10 cellular contexts compared by ENCODE assay signal in the genomic region with DNA sequence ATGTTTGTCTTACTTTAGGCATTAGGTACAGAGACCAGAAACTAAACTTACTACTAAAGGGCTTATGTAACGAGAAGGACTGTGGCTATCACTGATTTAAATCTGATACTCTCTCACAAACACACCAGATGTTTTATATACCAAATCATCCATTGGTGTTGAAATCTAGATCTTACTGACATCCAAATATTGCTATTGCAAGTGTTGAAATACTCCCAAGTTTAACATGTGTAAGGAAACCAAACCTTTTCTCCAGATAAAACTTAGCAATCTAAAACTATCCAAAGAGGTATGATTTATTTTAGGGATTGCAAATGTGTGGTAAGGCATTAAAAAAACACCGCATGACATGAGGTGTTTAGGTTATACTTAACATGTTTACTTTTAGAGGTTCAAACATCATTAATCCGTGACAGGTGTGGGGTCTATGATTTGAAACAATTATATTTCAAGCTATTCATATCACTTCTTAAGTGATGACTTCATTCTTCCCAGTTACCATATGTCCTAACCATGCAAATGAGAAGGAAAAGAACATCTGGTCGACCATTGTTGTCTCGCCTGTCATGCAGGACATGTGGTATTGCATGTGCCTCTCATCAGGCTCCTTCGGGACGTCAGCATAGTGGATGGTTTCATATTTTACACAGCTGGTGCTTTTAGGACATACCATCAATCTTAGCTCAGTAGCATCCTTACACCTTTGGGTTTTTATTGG.
DNase-seq lines count a peak whose midpoint lies in the region; ATAC-seq and TF ChIP-seq lines count a peak whose summit lies in the region.
"Had no signal": no experiment of that assay in that cellular context is flagged by ENCODE, and none has a peak within 500 bp of the region (broad histone marks: within the 10 kb centered on the region; RNA-seq: fewer than 3 reads in every experiment).

No MANE protein-coding gene starts in this region.

- peak; percentile 92 for DNase-seq in DMS 273 (lab: John Stamatoyannopoulos, UW; ENCODE audit: unreplicated experiment)
- DNase-seq in GM19240 (ENCODE audit: insufficient read length, low spot score), result peak; percentile 12
- peak in 2 of 3 donors; percentile 45 to 61 for DNase-seq in Peyer's patch
- no peak for DNase-seq in NCI-H2196 (lab: John Stamatoyannopoulos, UW; ENCODE audit: unreplicated experiment)
- DNase-seq in activated T-cell treated with anti-CD3 and anti-CD28 coated beads, Interleukin-2, amount 50 U/mL, for 72 hours, result no peak
- DNase-seq in activated naive CD8-positive, alpha-beta T cell treated with anti-CD3 and anti-CD28 coated beads for 36 hours, result no peak
- DNase-seq in prostate gland (ENCODE audit: low spot score), result no peak
- DNase-seq: uterus had no signal

- H3K9me3 ChIP-seq in Peyer's patch (no peaks in the 10 kb centered on the region), prostate gland (no peaks in the 10 kb centered on the region)
- H3K9me3 ChIP-seq: uterus had no signal

- intact Hi-C loops in prostate gland (cut with DNase I), result no loop called here

- peak; percentile 91 for ATAC-seq in HG03060 (IDR thresholded peaks at IDR 0.05; ENCODE audit: low read depth, unreplicated experiment)
- no peak for ATAC-seq in activated T-cell treated with anti-CD3 and anti-CD28 coated beads, Interleukin-2, amount 50 U/mL, for 72 hours (replicated peaks in 1 of 2)

- TF ChIP-seq CTCF in Peyer's patch (IDR thresholded peaks at IDR 0.05) (no peak), prostate gland (IDR thresholded peaks at IDR 0.05) (no peak)

- H3K27me3 Mint-ChIP-seq in activated T-cell treated with anti-CD3 and anti-CD28 coated beads, Interleukin-2, amount 50 U/mL, for 72 hours (ENCODE audit: low read depth), result peaks cover 8% of the 10 kb centered on the region
- H3K27me3 Mint-ChIP-seq in activated naive CD8-positive, alpha-beta T cell treated with anti-CD3 and anti-CD28 coated beads for 36 hours, result peaks cover 42% of the 10 kb centered on the region

- H3K4me3 ChIP-seq in Peyer's patch (no peak overlapping the region), prostate gland (no peak overlapping the region)
- H3K4me3 ChIP-seq: dorsolateral prefrontal cortex, uterus had no signal

- H3K4me3 Mint-ChIP-seq in activated T-cell treated with anti-CD3 and anti-CD28 coated beads, Interleukin-2, amount 50 U/mL, for 72 hours, result no peak overlapping the region
- H3K4me3 Mint-ChIP-seq in activated naive CD8-positive, alpha-beta T cell treated with anti-CD3 and anti-CD28 coated beads for 36 hours, result no peak overlapping the region

- peaks cover 0 to 2% of the 10 kb centered on the region in 2 donors for H3K36me3 Mint-ChIP-seq in activated T-cell treated with anti-CD3 and anti-CD28 coated beads, Interleukin-2, amount 50 U/mL, for 72 hours (ENCODE audit: insufficient read depth in 2 of 2)
- H3K36me3 Mint-ChIP-seq in activated naive CD8-positive, alpha-beta T cell treated with anti-CD3 and anti-CD28 coated beads for 36 hours, result no peaks in the 10 kb centered on the region

- H3K27ac Mint-ChIP-seq in activated T-cell treated with anti-CD3 and anti-CD28 coated beads, Interleukin-2, amount 50 U/mL, for 72 hours, result no peak overlapping the region
- H3K27ac Mint-ChIP-seq in activated naive CD8-positive, alpha-beta T cell treated with anti-CD3 and anti-CD28 coated beads for 36 hours, result no peak overlapping the region

- no peak overlapping the region for H3K27ac ChIP-seq in Peyer's patch
- H3K27ac ChIP-seq in prostate gland, result no peak overlapping the region
- H3K27ac ChIP-seq: uterus had no signal

- H3K9me3 Mint-ChIP-seq in activated T-cell treated with anti-CD3 and anti-CD28 coated beads, Interleukin-2, amount 50 U/mL, for 72 hours, result peaks cover 0 to 3% of the 10 kb centered on the region in 2 donors
- H3K9me3 Mint-ChIP-seq in activated naive CD8-positive, alpha-beta T cell treated with anti-CD3 and anti-CD28 coated beads for 36 hours, result no peaks in the 10 kb centered on the region

- H3K27me3 ChIP-seq in Peyer's patch (no peaks in the 10 kb centered on the region), prostate gland (replicated peaks; ENCODE audit: insufficient read depth) (no peaks in the 10 kb centered on the region)
- H3K27me3 ChIP-seq: uterus had no signal

- H3K4me1 ChIP-seq in Peyer's patch, result no peaks in the 10 kb centered on the region
- no peaks in the 10 kb centered on the region for H3K4me1 ChIP-seq in prostate gland (replicated peaks)
- H3K4me1 ChIP-seq: uterus had no signal

- TF ChIP-seq POLR2A in Peyer's patch (IDR thresholded peaks at IDR 0.05) (no peak), prostate gland (IDR thresholded peaks at IDR 0.05) (no peak)

- 57% methylated on average over 7 of the region's 7 CpGs for WGBS in prostate gland

- H3K36me3 ChIP-seq in Peyer's patch, result no peaks in the 10 kb centered on the region
- H3K36me3 ChIP-seq in prostate gland, result no peaks in the 10 kb centered on the region
- H3K36me3 ChIP-seq: uterus had no signal

- H3K4me1 Mint-ChIP-seq in activated T-cell treated with anti-CD3 and anti-CD28 coated beads, Interleukin-2, amount 50 U/mL, for 72 hours (ENCODE audit: low read depth), result peaks cover 7% of the 10 kb centered on the region
- H3K4me1 Mint-ChIP-seq in activated naive CD8-positive, alpha-beta T cell treated with anti-CD3 and anti-CD28 coated beads for 36 hours, result no peaks in the 10 kb centered on the region

Comparison
In these comparisons a context has a peak if more than half of its experiments do, and no peak if none do; other contexts are left out.
1. DNase-seq: peak in DMS 273 (single experiment), GM19240 (single experiment) and Peyer's patch (2 of 3); none in NCI-H2196 (single experiment), activated T-cell treated with anti-CD3 and anti-CD28 coated beads, Interleukin-2, amount 50 U/mL, for 72 hours (0 of 2), activated naive CD8-positive, alpha-beta T cell treated with anti-CD3 and anti-CD28 coated beads for 36 hours (single experiment) and prostate gland (single experiment).